In the genomic region with DNA sequence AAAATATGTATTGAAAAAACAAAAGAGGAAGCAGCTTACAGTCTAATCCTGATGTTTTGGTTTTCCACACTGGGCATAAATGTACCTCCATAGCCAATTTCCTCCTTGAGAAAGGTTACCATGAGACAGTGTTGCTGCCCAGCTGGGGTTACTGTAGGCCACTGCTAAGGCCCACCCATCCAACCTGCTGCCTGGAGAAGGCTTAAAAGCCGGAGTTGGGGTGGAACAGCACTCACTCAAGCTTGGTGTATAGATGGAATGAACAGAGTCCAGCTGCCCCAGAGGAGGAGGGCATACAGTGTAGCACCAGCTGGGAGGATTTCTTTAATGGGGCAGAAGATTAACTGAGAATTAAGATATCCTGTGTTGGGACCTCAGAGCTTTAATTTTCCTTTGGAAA, we compare ENCODE assay signal across 20 cellular contexts. TPM values are rescaled to one million over a fixed set of nuclear protein-coding genes. Genes with fewer than 3 reads are reported as not detected.
DNase-seq lines count a peak whose midpoint lies in the region; ATAC-seq, FAIRE-seq and TF ChIP-seq lines count a peak whose summit lies in the region.
"Had no signal": no experiment of that assay in that cellular context is flagged by ENCODE, and none has a peak within 500 bp of the region (broad histone marks: within the 10 kb centered on the region; RNA-seq: fewer than 3 reads in every experiment).

No MANE protein-coding gene starts in this region.

- H3K27me3 Mint-ChIP-seq in dendritic cell treated with granulocyte-macrophage colony-stimulating factor and Interleukin-4, amounts not matched to agents 40 ng/mL and 50 ng/mL, for 4 days, result no peaks in the 10 kb centered on the region
- H3K27me3 Mint-ChIP-seq: CD4-positive, CD25-positive, alpha-beta regulatory T cell had no signal

- POLR2A ChIA-PET in HepG2 (lab: Yijun Ruan, JAX), result interaction anchor here (1.4 kb wide), 1 partner anchor 31 kb away, joined by 4 read pairs; no protein-coding TSS in a partner anchor

- H3K9me3 Mint-ChIP-seq in dendritic cell treated with granulocyte-macrophage colony-stimulating factor and Interleukin-4, amounts not matched to agents 40 ng/mL and 50 ng/mL, for 4 days, result peaks cover 2% of the 10 kb centered on the region
- H3K9me3 Mint-ChIP-seq: CD4-positive, CD25-positive, alpha-beta regulatory T cell had no signal

- TF ChIP-seq CTCF in liver (IDR thresholded peaks at IDR 0.05; ENCODE audit: low read depth, low read length, missing input control) (no peak), HepG2 (CRISPR knock-in tag; IDR thresholded peaks at IDR 0.05) (no peak)

- H3K79me2 ChIP-seq in HepG2 (ENCODE audit: insufficient read depth, low read length), result no peaks in the 10 kb centered on the region

- TF ChIP-seq RAD21 in liver (IDR thresholded peaks at IDR 0.05), result no peak
- TF ChIP-seq RAD21 in HepG2 (CRISPR knock-in tag; IDR thresholded peaks at IDR 0.05), result no peak

- in situ Hi-C loops in HepG2 (cut with HindIII; ENCODE audit: extremely low pct_ligation_motif_present, low pct_unique_long_range_greater_than_20kb), result no loop called here

- no peak for FAIRE-seq in HepG2 (lab: Jason Lieb, UNC)
- FAIRE-seq: A549, H54 had no signal

- H3K4me3 ChIP-seq in liver (ENCODE audit: low read depth in 1 of 3, low read length in 3 of 3), result no peak overlapping the region
- H3K4me3 ChIP-seq in HepG2 (replicated peaks in 1 of 3; ENCODE audit: insufficient read depth in 1 of 3, low read depth in 2 of 3, low read length in 3 of 3), result no peak overlapping the region
- H3K4me3 ChIP-seq: A549 had no signal

- TF ChIP-seq EP300 in HepG2 (IDR thresholded peaks at IDR 0.05; ENCODE audit: low read depth in 2 of 2, low read length in 2 of 2) (no peak), HepG2 (CRISPR knock-in tag; IDR thresholded peaks at IDR 0.05; ENCODE audit: borderline replicate concordance) (no peak)

- ATAC-seq in HepG2, result no peak
- no peak for ATAC-seq in GM19395 (IDR thresholded peaks at IDR 0.05; ENCODE audit: unreplicated experiment)
- ATAC-seq: A549, PC-3 had no signal

- H3K4me1 ChIP-seq in liver (ENCODE audit: control insufficient read depth in 4 of 4, insufficient read depth in 4 of 4, low read length in 3 of 4), result peaks cover 14 to 34% (median 24%) of the 10 kb centered on the region in 4 donors
- peaks cover 42% of the 10 kb centered on the region for H3K4me1 ChIP-seq in HepG2 (ENCODE audit: insufficient read depth, low read length)
- H3K4me1 ChIP-seq: BE2C had no signal

- 80% methylated on average over 1 of the region's 1 CpG for WGBS in liver
- WGBS in HepG2 (ENCODE audit: low lambda C conversion rate), result 93% methylated on average over 1 of the region's 1 CpG

- CTCF ChIA-PET in HepG2 (lab: Yijun Ruan, JAX; ENCODE audit: low intra/inter-chr PET ratio, low total read pairs), result no interaction called here

- H3K9ac ChIP-seq in liver (ENCODE audit: low read depth in 1 of 2, low read length in 2 of 2), result no peak overlapping the region
- no peak overlapping the region for H3K9ac ChIP-seq in HepG2 (ENCODE audit: insufficient read depth, low read depth, low read length)

- no peaks in the 10 kb centered on the region for H3K36me3 ChIP-seq in liver (ENCODE audit: control insufficient read depth in 4 of 4, insufficient read depth in 3 of 4, low read depth in 1 of 4, low read length in 3 of 4)
- no peaks in the 10 kb centered on the region for H3K36me3 ChIP-seq in HepG2 (replicated peaks in 1 of 2; ENCODE audit: control insufficient read depth in 1 of 2, insufficient read depth in 2 of 2, low read length in 2 of 2)
- H3K36me3 ChIP-seq: BE2C had no signal

- no peak overlapping the region for H3K4me2 ChIP-seq in HepG2 (ENCODE audit: low read depth, low read length)
- H3K4me2 ChIP-seq: A549 had no signal

- H3K36me3 Mint-ChIP-seq in dendritic cell treated with granulocyte-macrophage colony-stimulating factor and Interleukin-4, amounts not matched to agents 40 ng/mL and 50 ng/mL, for 4 days (ENCODE audit: low read depth), result peaks cover 67% of the 10 kb centered on the region

- H3K9me3 ChIP-seq in liver (ENCODE audit: control insufficient read depth in 4 of 4, low read length in 3 of 4), result no peaks in the 10 kb centered on the region
- H3K9me3 ChIP-seq in HepG2 (ENCODE audit: low read length), result no peaks in the 10 kb centered on the region
- H3K9me3 ChIP-seq: A549, BE2C had no signal

- intact Hi-C loops in HepG2 (cut with micrococcal nuclease; ENCODE audit: unreplicated experiment), result no loop called here
- intact Hi-C loops in dendritic cell treated with granulocyte-macrophage colony-stimulating factor and Interleukin-4, amounts not matched to agents 40 ng/mL and 50 ng/mL, for 4 days (cut with micrococcal nuclease), result no loop called here

- no peak for TF ChIP-seq POLR2A in HepG2 (IDR thresholded peaks at IDR 0.05; ENCODE audit: insufficient read depth in 1 of 2, low read depth in 2 of 2, low read length in 2 of 2)

- no peak overlapping the region for H2AFZ ChIP-seq in HepG2 (ENCODE audit: low read length)

- no peaks in the 10 kb centered on the region for H4K20me1 ChIP-seq in HepG2 (ENCODE audit: insufficient read depth, low read length)

- no peak overlapping the region for H3K4me3 Mint-ChIP-seq in dendritic cell treated with granulocyte-macrophage colony-stimulating factor and Interleukin-4, amounts not matched to agents 40 ng/mL and 50 ng/mL, for 4 days
- H3K4me3 Mint-ChIP-seq: CD4-positive, CD25-positive, alpha-beta regulatory T cell had no signal

- BruUV-seq in HepG2 (replicated peaks; lab: Mats Ljungman, UMichigan), result no TSS peak

- H3K27me3 ChIP-seq in liver (ENCODE audit: control insufficient read depth in 4 of 4, insufficient read depth in 4 of 4, low read length in 3 of 4) (no peaks in the 10 kb centered on the region), HepG2 (ENCODE audit: control insufficient read depth in 1 of 2, insufficient read depth in 2 of 2, low read length in 2 of 2) (no peaks in the 10 kb centered on the region)
- H3K27me3 ChIP-seq: BE2C had no signal

- peak overlapping the region; percentile 84 for H3K27ac Mint-ChIP-seq in dendritic cell treated with granulocyte-macrophage colony-stimulating factor and Interleukin-4, amounts not matched to agents 40 ng/mL and 50 ng/mL, for 4 days

- peaks cover 80% of the 10 kb centered on the region for H3K4me1 Mint-ChIP-seq in dendritic cell treated with granulocyte-macrophage colony-stimulating factor and Interleukin-4, amounts not matched to agents 40 ng/mL and 50 ng/mL, for 4 days (ENCODE audit: low read depth)

- peak overlapping the region in 1 of 2 donors; percentile 37 for H3K27ac ChIP-seq in liver (ENCODE audit: low read depth in 1 of 2, low read length in 2 of 2)
- no peak overlapping the region for H3K27ac ChIP-seq in HepG2 (ENCODE audit: extremely low read length, insufficient read depth, low read length)
- H3K27ac ChIP-seq: A549 had no signal

- DNase-seq in HepG2 (ENCODE audit: low spot score), result no peak
- DNase-seq in mesenteric fat pad (ENCODE audit: low spot score), result peak; percentile 26
- no peak for DNase-seq in NCI-H1048 (lab: John Stamatoyannopoulos, UW)
- no peak for DNase-seq in NK-92 (lab: John Stamatoyannopoulos, UW; ENCODE audit: unreplicated experiment)
- DNase-seq: BE2C; CD4-positive, CD25-positive, alpha-beta regulatory T cell; DMS79 treated with DMSO at 0.1 percent for 48 hours; NCI-H1417; NCI-H1694 treated with DMSO at 0.1 percent for 48 hours; NCI-H2081 treated with DMSO at 0.1 percent for 48 hours; NCI-H2171 treated with DMSO at 0.1 percent for 48 hours; NCI-H446; NCI-H526 treated with DMSO at 0.1 percent for 48 hours; PC-3; Right ventricle myocardium superior had no signal

RNA-seq across cellular contexts. Expression of a gene that starts 41.1 kb away (rescaled TPM):
- total RNA-seq in liver (10 to 100 TPM; 17.1 to 17.6 TPM), HepG2 (2016; rRNA removed; fragmentation: Illumina TruSeq; extraction: Trizol) (21.5 and 27.3 TPM in 2 replicates), mesenteric fat pad (6.2 TPM)
- polyA plus RNA-seq in liver (10 to 100 TPM; 40.9 to 43.5 TPM), HepG2 (2011; rRNA removed) (32.3 and 34.7 TPM in 2 replicates)
- 16.0 and 22.3 TPM in 2 replicates for total RNA-seq in HepG2 (2016; cell fraction: cytosol; rRNA removed; fragmentation: Illumina TruSeq; extraction: Trizol; ENCODE audit: low read depth)
- 21.0 and 26.7 TPM in 2 replicates for total RNA-seq in HepG2 (2016; cell fraction: insoluble cytoplasmic fraction; rRNA removed; fragmentation: Illumina TruSeq; extraction: Trizol)
- 22.9 and 30.8 TPM in 2 replicates for total RNA-seq in HepG2 (2016; cell fraction: membrane; rRNA removed; fragmentation: Illumina TruSeq; extraction: Trizol)
- 20.8 and 22.6 TPM in 2 replicates for total RNA-seq in HepG2 (2016; cell fraction: nucleus; rRNA removed; fragmentation: Illumina TruSeq; extraction: Trizol)
- polyA plus RNA-seq in HepG2 (2011; cell fraction: cytosol; rRNA removed), result 26.1 and 37.7 TPM in 2 replicates
- 5.1 and 9.0 TPM in 2 replicates for polyA plus RNA-seq in HepG2 (2011; cell fraction: nucleus; rRNA removed)
- polyA plus RNA-seq in HepG2 (2012), result 25.0 and 31.3 TPM in 2 replicates
- polyA plus RNA-seq in HepG2 (2016; cell fraction: cytosol; fragmentation: Illumina TruSeq; extraction: Trizol; ENCODE audit: low read depth), result 30.9 and 48.9 TPM in 2 replicates
- polyA plus RNA-seq in HepG2 (2016; cell fraction: insoluble cytoplasmic fraction; fragmentation: Illumina TruSeq; extraction: Trizol; ENCODE audit: low read depth), result 45.2 and 45.6 TPM in 2 replicates
- polyA plus RNA-seq in HepG2 (2016; cell fraction: membrane; fragmentation: Illumina TruSeq; extraction: Trizol; ENCODE audit: low read depth), result 42.1 and 53.5 TPM in 2 replicates
- polyA plus RNA-seq in HepG2 (2016; cell fraction: nucleus; fragmentation: Illumina TruSeq; extraction: Trizol; ENCODE audit: insufficient read depth, low read depth), result 59.5 and 64.5 TPM in 2 replicates
- 20.1 and 27.6 TPM in 2 replicates for polyA minus RNA-seq in HepG2 (2011; rRNA and poly(A)+ RNA removed; ENCODE audit: low replicate concordance)
- 7.5 and 9.6 TPM in 2 replicates for polyA minus RNA-seq in HepG2 (2011; cell fraction: cytosol; rRNA and poly(A)+ RNA removed)
- 7.2 and 9.6 TPM in 2 replicates for polyA minus RNA-seq in HepG2 (2011; cell fraction: nucleus; rRNA and poly(A)+ RNA removed)

RNA-seq across cellular contexts. Expression of a gene that starts 41.2 kb away (rescaled TPM):
- 10 to 100 TPM in 1 of 2 donors, 1 to 10 TPM in 1; 8.7 to 13.1 TPM for total RNA-seq in liver
- polyA plus RNA-seq in liver, result 10 to 100 TPM; 10.4 to 12.3 TPM
- total RNA-seq in HepG2 (2016; rRNA removed; fragmentation: Illumina TruSeq; extraction: Trizol), result 5.5 and 9.9 TPM in 2 replicates
- total RNA-seq in HepG2 (2016; cell fraction: cytosol; rRNA removed; fragmentation: Illumina TruSeq; extraction: Trizol; ENCODE audit: low read depth), result 7.3 and 7.4 TPM in 2 replicates
- 5.0 and 9.9 TPM in 2 replicates for total RNA-seq in HepG2 (2016; cell fraction: insoluble cytoplasmic fraction; rRNA removed; fragmentation: Illumina TruSeq; extraction: Trizol)
- total RNA-seq in HepG2 (2016; cell fraction: membrane; rRNA removed; fragmentation: Illumina TruSeq; extraction: Trizol), result 4.0 TPM in 2 replicates
- 10.9 and 16.4 TPM in 2 replicates for total RNA-seq in HepG2 (2016; cell fraction: nucleus; rRNA removed; fragmentation: Illumina TruSeq; extraction: Trizol)
- polyA plus RNA-seq in HepG2 (2011; rRNA removed), result 10.5 and 10.8 TPM in 2 replicates
- polyA plus RNA-seq in HepG2 (2011; cell fraction: cytosol; rRNA removed), result 7.4 and 9.1 TPM in 2 replicates
- polyA plus RNA-seq in HepG2 (2011; cell fraction: nucleus; rRNA removed), result 8.0 and 8.1 TPM in 2 replicates
- polyA plus RNA-seq in HepG2 (2012), result 5.6 and 6.4 TPM in 2 replicates
- 0.65 and 1.3 TPM in 2 replicates for polyA plus RNA-seq in HepG2 (2016; cell fraction: cytosol; fragmentation: Illumina TruSeq; extraction: Trizol; ENCODE audit: low read depth)
- 4.2 and 5.4 TPM in 2 replicates for polyA plus RNA-seq in HepG2 (2016; cell fraction: insoluble cytoplasmic fraction; fragmentation: Illumina TruSeq; extraction: Trizol; ENCODE audit: low read depth)
- polyA plus RNA-seq in HepG2 (2016; cell fraction: membrane; fragmentation: Illumina TruSeq; extraction: Trizol; ENCODE audit: low read depth), result 1.6 and 1.8 TPM in 2 replicates
- polyA plus RNA-seq in HepG2 (2016; cell fraction: nucleus; fragmentation: Illumina TruSeq; extraction: Trizol; ENCODE audit: insufficient read depth, low read depth), result 10.5 and 14.8 TPM in 2 replicates
- polyA minus RNA-seq in HepG2 (2011; rRNA and poly(A)+ RNA removed; ENCODE audit: low replicate concordance), result 13.9 and 28.4 TPM in 2 replicates
- polyA minus RNA-seq in HepG2 (2011; cell fraction: cytosol; rRNA and poly(A)+ RNA removed), result 9.8 and 11.6 TPM in 2 replicates
- polyA minus RNA-seq in HepG2 (2011; cell fraction: nucleus; rRNA and poly(A)+ RNA removed), result 15.9 and 16.5 TPM in 2 replicates
- 9.5 TPM for total RNA-seq in mesenteric fat pad

RNA-seq across cellular contexts. Expression of a gene that starts 41.4 kb away (rescaled TPM):
- 10 to 100 TPM; 14.0 to 14.2 TPM for total RNA-seq in liver
- 1 to 10 TPM; 4.3 to 5.7 TPM for polyA plus RNA-seq in liver
- 18.8 and 22.0 TPM in 2 replicates for total RNA-seq in HepG2 (2016; rRNA removed; fragmentation: Illumina TruSeq; extraction: Trizol)
- 11.0 and 13.0 TPM in 2 replicates for total RNA-seq in HepG2 (2016; cell fraction: cytosol; rRNA removed; fragmentation: Illumina TruSeq; extraction: Trizol; ENCODE audit: low read depth)
- 18.4 and 19.9 TPM in 2 replicates for total RNA-seq in HepG2 (2016; cell fraction: insoluble cytoplasmic fraction; rRNA removed; fragmentation: Illumina TruSeq; extraction: Trizol)
- total RNA-seq in HepG2 (2016; cell fraction: membrane; rRNA removed; fragmentation: Illumina TruSeq; extraction: Trizol), result 15.7 and 19.1 TPM in 2 replicates
- 48.7 and 50.9 TPM in 2 replicates for total RNA-seq in HepG2 (2016; cell fraction: nucleus; rRNA removed; fragmentation: Illumina TruSeq; extraction: Trizol)
- 9.5 and 11.8 TPM in 2 replicates for polyA plus RNA-seq in HepG2 (2011; rRNA removed)
- 7.3 and 8.3 TPM in 2 replicates for polyA plus RNA-seq in HepG2 (2011; cell fraction: cytosol; rRNA removed)
- polyA plus RNA-seq in HepG2 (2011; cell fraction: nucleus; rRNA removed), result 11.3 and 11.7 TPM in 2 replicates
- polyA plus RNA-seq in HepG2 (2012), result 10.1 and 11.0 TPM in 2 replicates
- 5.1 and 5.9 TPM in 2 replicates for polyA plus RNA-seq in HepG2 (2016; cell fraction: cytosol; fragmentation: Illumina TruSeq; extraction: Trizol; ENCODE audit: low read depth)
- 23.6 and 26.9 TPM in 2 replicates for polyA plus RNA-seq in HepG2 (2016; cell fraction: insoluble cytoplasmic fraction; fragmentation: Illumina TruSeq; extraction: Trizol; ENCODE audit: low read depth)
- polyA plus RNA-seq in HepG2 (2016; cell fraction: membrane; fragmentation: Illumina TruSeq; extraction: Trizol; ENCODE audit: low read depth), result 15.3 and 15.6 TPM in 2 replicates
- polyA plus RNA-seq in HepG2 (2016; cell fraction: nucleus; fragmentation: Illumina TruSeq; extraction: Trizol; ENCODE audit: insufficient read depth, low read depth), result 18.3 and 22.1 TPM in 2 replicates
- 29.7 and 74.9 TPM in 2 replicates for polyA minus RNA-seq in HepG2 (2011; rRNA and poly(A)+ RNA removed; ENCODE audit: low replicate concordance)
- 13.5 and 18.4 TPM in 2 replicates for polyA minus RNA-seq in HepG2 (2011; cell fraction: cytosol; rRNA and poly(A)+ RNA removed)
- polyA minus RNA-seq in HepG2 (2011; cell fraction: nucleus; rRNA and poly(A)+ RNA removed), result 88.6 and 109 TPM in 2 replicates
- total RNA-seq in mesenteric fat pad, result 17.3 TPM
